In the genomic region with DNA sequence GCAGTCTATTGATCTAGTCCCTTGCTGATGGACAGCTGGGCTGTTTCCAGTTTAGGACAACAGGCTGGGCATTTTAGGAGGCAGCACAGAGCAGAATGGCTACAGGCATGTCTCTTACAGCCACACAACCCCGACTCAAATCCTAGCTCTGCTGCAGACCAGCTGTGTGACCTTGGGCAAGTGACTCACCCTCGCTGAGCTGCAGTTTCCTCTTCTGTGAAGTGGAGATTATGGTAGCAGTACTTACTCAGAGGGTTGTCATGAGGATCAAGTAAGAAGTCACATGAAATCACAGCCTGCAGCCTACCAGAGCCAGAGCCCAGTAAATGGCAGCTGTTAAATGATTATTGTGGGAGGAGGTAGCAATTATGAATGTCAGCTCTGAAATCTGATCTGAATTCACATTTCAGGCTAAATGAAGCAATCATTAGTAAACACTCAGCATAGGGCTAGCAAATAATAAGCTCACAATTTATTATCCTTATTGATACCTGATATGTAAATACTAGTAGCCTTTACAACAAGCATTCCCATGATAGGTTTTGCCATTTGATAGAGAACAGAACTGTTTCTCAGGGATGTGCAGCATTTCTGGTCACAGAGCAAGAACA, we compare ENCODE assay signal across 9 cellular contexts. TPM values are rescaled to one million over a fixed set of nuclear protein-coding genes. Genes with fewer than 3 reads are reported as not detected.
DNase-seq lines count a peak whose midpoint lies in the region; ATAC-seq, FAIRE-seq and TF ChIP-seq lines count a peak whose summit lies in the region.
"Had no signal": no experiment of that assay in that cellular context is flagged by ENCODE, and none has a peak within 500 bp of the region (broad histone marks: within the 10 kb centered on the region; RNA-seq: fewer than 3 reads in every experiment).

No MANE protein-coding gene starts in this region.

- TF ChIP-seq POLR2A in erythroblast (IDR thresholded peaks at IDR 0.05; ENCODE audit: low read length) (no peak), GM12892 (IDR thresholded peaks at IDR 0.05; ENCODE audit: low read depth, low read length) (no peak)

- POLR2A ChIA-PET in CD4-positive, alpha-beta T cell (lab: Charles Lee): no interaction called here

- peak; percentile 51 for DNase-seq in activated T-cell treated with anti-CD3 and anti-CD28 coated beads for 24 hours (ENCODE audit: low read depth)
- DNase-seq in activated T-cell treated with anti-CD3 and anti-CD28 coated beads, Interleukin-2, amount 50 U/mL, for 1 hour: no peak
- peak; percentile 28 to 49 for DNase-seq in activated T-cell treated with anti-CD3 and anti-CD28 coated beads, Interleukin-2, amount 50 U/mL, for 72 hours
- DNase-seq in keratinocyte (ENCODE audit: low read depth, low spot score): peak; percentile 92
- peak; percentile 93 for DNase-seq in stromal cell of bone marrow (ENCODE audit: low read depth)
- no peak for DNase-seq in CD4-positive, alpha-beta T cell
- no peak for DNase-seq in erythroblast (lab: John Stamatoyannopoulos, UW)
- DNase-seq in GM12892 (ENCODE audit: insufficient read length): no peak
- DNase-seq: DND-41 had no signal

- H3K9ac ChIP-seq in keratinocyte (ENCODE audit: control insufficient read depth, extremely low read depth, insufficient read depth, low read length): peak overlapping the region; percentile 41

- peaks cover 5% of the 10 kb centered on the region for H3K9me3 ChIP-seq in keratinocyte (ENCODE audit: control insufficient read depth, low read depth, low read length)
- peaks cover 11% of the 10 kb centered on the region for H3K9me3 ChIP-seq in CD4-positive, alpha-beta T cell (ENCODE audit: control insufficient read depth, low read length)

- FAIRE-seq in keratinocyte (lab: Jason Lieb, UNC) (peak; percentile 99), GM12892 (lab: Jason Lieb, UNC) (no peak)

- H3K27me3 ChIP-seq in keratinocyte (ENCODE audit: control insufficient read depth, extremely low read depth, insufficient read depth, low read length): no peaks in the 10 kb centered on the region
- no peaks in the 10 kb centered on the region for H3K27me3 ChIP-seq in CD4-positive, alpha-beta T cell (ENCODE audit: control insufficient read depth, insufficient read depth, low read length)

- no peaks in the 10 kb centered on the region for H3K36me3 ChIP-seq in keratinocyte (ENCODE audit: control insufficient read depth in 2 of 2, extremely low read depth in 1 of 2, insufficient read depth in 2 of 2, low read length in 2 of 2)

- CTCF ChIA-PET in CD4-positive, alpha-beta T cell (lab: Charles Lee): no interaction called here

- peak; percentile 94 to 96 for ATAC-seq in activated T-cell treated with anti-CD3 and anti-CD28 coated beads, Interleukin-2, amount 50 U/mL, for 72 hours (replicated peaks in 1 of 2)
- ATAC-seq in CD4-positive, alpha-beta T cell (ENCODE audit: poor library complexity): no peak

- no peak overlapping the region for H3K4me3 Mint-ChIP-seq in activated T-cell treated with anti-CD3 and anti-CD28 coated beads, Interleukin-2, amount 50 U/mL, for 72 hours
- no peak overlapping the region for H3K4me3 Mint-ChIP-seq in CD4-positive, alpha-beta T cell

- H3K27ac ChIP-seq in keratinocyte (ENCODE audit: control insufficient read depth, insufficient read depth, low read length): peak overlapping the region; percentile 27
- H3K27ac ChIP-seq in CD4-positive, alpha-beta T cell (ENCODE audit: low read depth, low read length): no peak overlapping the region

- dilution Hi-C loops in keratinocyte (cut with MboI; ENCODE audit: extremely low pct_ligation_motif_present, low sequenced_read_pairs): no loop called here

- TF ChIP-seq CTCF in keratinocyte (optimal IDR thresholded peaks at IDR 0.05 in 1 of 3, IDR thresholded peaks at IDR 0.05 in 1 of 3, conservative IDR thresholded peaks at IDR 0.05 in 1 of 3; ENCODE audit: extremely low read depth in 1 of 3, insufficient read depth in 2 of 3, low read length in 3 of 3): peak in 1 of 3 experiments; percentile 6
- TF ChIP-seq CTCF in CD4-positive, alpha-beta T cell (IDR thresholded peaks at IDR 0.05): no peak

- H3K36me3 Mint-ChIP-seq in activated T-cell treated with anti-CD3 and anti-CD28 coated beads, Interleukin-2, amount 50 U/mL, for 72 hours (ENCODE audit: insufficient read depth in 2 of 2): peaks cover 0 to 1% of the 10 kb centered on the region in 2 donors
- no peaks in the 10 kb centered on the region for H3K36me3 Mint-ChIP-seq in CD4-positive, alpha-beta T cell (ENCODE audit: low read depth)

- H3K4me1 Mint-ChIP-seq in activated T-cell treated with anti-CD3 and anti-CD28 coated beads, Interleukin-2, amount 50 U/mL, for 72 hours (ENCODE audit: low read depth): peaks cover 9% of the 10 kb centered on the region
- no peaks in the 10 kb centered on the region for H3K4me1 Mint-ChIP-seq in CD4-positive, alpha-beta T cell (ENCODE audit: low read depth)

- H3K4me3 ChIP-seq in keratinocyte (ENCODE audit: control insufficient read depth in 2 of 3, extremely low read depth in 1 of 3, insufficient read depth in 2 of 3, low read depth in 1 of 3, low read length in 3 of 3): no peak overlapping the region

- peaks cover 1 to 4% of the 10 kb centered on the region in 2 donors for H3K9me3 Mint-ChIP-seq in activated T-cell treated with anti-CD3 and anti-CD28 coated beads, Interleukin-2, amount 50 U/mL, for 72 hours
- no peaks in the 10 kb centered on the region for H3K9me3 Mint-ChIP-seq in CD4-positive, alpha-beta T cell

- no peaks in the 10 kb centered on the region for H3K27me3 Mint-ChIP-seq in activated T-cell treated with anti-CD3 and anti-CD28 coated beads, Interleukin-2, amount 50 U/mL, for 72 hours (ENCODE audit: low read depth)
- no peaks in the 10 kb centered on the region for H3K27me3 Mint-ChIP-seq in CD4-positive, alpha-beta T cell

- H3K27ac Mint-ChIP-seq in activated T-cell treated with anti-CD3 and anti-CD28 coated beads, Interleukin-2, amount 50 U/mL, for 72 hours: no peak overlapping the region
- H3K27ac Mint-ChIP-seq in CD4-positive, alpha-beta T cell: no peak overlapping the region

- H3K4me2 ChIP-seq in keratinocyte (ENCODE audit: control insufficient read depth, extremely low read depth, insufficient read depth, low read depth, low read length): peak overlapping the region; percentile 7

- H3K4me1 ChIP-seq in keratinocyte (ENCODE audit: control insufficient read depth, extremely low read depth, insufficient read depth, low read length): peaks cover 39% of the 10 kb centered on the region

- no peaks in the 10 kb centered on the region for H4K20me1 ChIP-seq in keratinocyte (ENCODE audit: control insufficient read depth, extremely low read depth, insufficient read depth, low read length)

- H3K79me2 ChIP-seq in keratinocyte (ENCODE audit: control insufficient read depth, insufficient read depth, low read length): no peaks in the 10 kb centered on the region

- no peaks in the 10 kb centered on the region for H3K9me1 ChIP-seq in keratinocyte (ENCODE audit: control insufficient read depth, extremely low read depth, insufficient read depth, low read length)

- intact Hi-C loops in CD4-positive, alpha-beta T cell (cut with DNase I, micrococcal nuclease): no loop called here

- H2AFZ ChIP-seq in keratinocyte (ENCODE audit: control insufficient read depth, low read length): no peak overlapping the region

RNA-seq across cellular contexts. Expression of a gene that starts 58.9 kb away (rescaled TPM):
- under 1 TPM; 0.42 to 0.67 TPM for total RNA-seq in activated T-cell treated with anti-CD3 and anti-CD28 coated beads, Interleukin-2, amount 50 U/mL, for 72 hours
- polyA plus RNA-seq in keratinocyte: 1.4 to 2.7 TPM (median 1.5 TPM) in 3 replicates
- polyA plus RNA-seq in keratinocyte (2011; ENCODE audit: low read depth): 0.19 TPM
- polyA plus RNA-seq in keratinocyte (2011; cell fraction: cytosol; rRNA removed): 0.51 and 1.0 TPM in 2 replicates
- polyA plus RNA-seq in keratinocyte (2011; cell fraction: nucleus; rRNA removed): 0.90 and 1.2 TPM in 2 replicates
- polyA plus RNA-seq in keratinocyte (2012; ENCODE audit: low replicate concordance): 0.31 and 3.1 TPM in 2 replicates
- polyA minus RNA-seq in keratinocyte: 0.74 to 6.2 TPM (median 0.89 TPM) in 3 replicates
- polyA minus RNA-seq in keratinocyte (2011; cell fraction: cytosol; rRNA and poly(A)+ RNA removed): not detected
- polyA minus RNA-seq in keratinocyte (2011; cell fraction: nucleus; rRNA and poly(A)+ RNA removed): 0.74 TPM in 1 of 2 replicates, not detected in the other
- total RNA-seq in CD4-positive, alpha-beta T cell: not detected
- 0.34 TPM for polyA plus RNA-seq in GM12892 (2012; ENCODE audit: missing spikeins)

Comparison
In these comparisons a context has a peak if more than half of its experiments do, and no peak if none do; other contexts are left out.
1. DNase-seq: peak in activated T-cell treated with anti-CD3 and anti-CD28 coated beads for 24 hours (single experiment), activated T-cell treated with anti-CD3 and anti-CD28 coated beads, Interleukin-2, amount 50 U/mL, for 72 hours (2 of 2), keratinocyte (single experiment) and stromal cell of bone marrow (single experiment); none in activated T-cell treated with anti-CD3 and anti-CD28 coated beads, Interleukin-2, amount 50 U/mL, for 1 hour (single experiment), CD4-positive, alpha-beta T cell (0 of 10), erythroblast (0 of 2) and GM12892 (single experiment).